Comparison of ENCODE assay signal across 15 cellular contexts in genomic region chr11:93000511-93001476, GRCh38. TPM values are rescaled to one million over a fixed set of nuclear protein-coding genes. Genes with fewer than 3 reads are reported as not detected.
DNase-seq lines count a peak whose midpoint lies in the region; ATAC-seq, FAIRE-seq and TF ChIP-seq lines count a peak whose summit lies in the region.
"Had no signal": no experiment of that assay in that cellular context is flagged by ENCODE, and none has a peak within 500 bp of the region (broad histone marks: within the 10 kb centered on the region; RNA-seq: fewer than 3 reads in every experiment).

No MANE protein-coding gene starts in this region.

- DNase-seq in AG10803 (ENCODE audit: low read depth), result peak; percentile 73
- DNase-seq in MG63, result peak; percentile 86
- DNase-seq in astrocyte of the spinal cord (ENCODE audit: low read depth, low spot score), result peak; percentile 75
- peak; percentile 75 for DNase-seq in kidney glomerular epithelial cell (lab: John Stamatoyannopoulos, UW)
- DNase-seq in T-cell, result no peak
- DNase-seq in right cardiac atrium, result no peak
- no peak for DNase-seq in D721Med (ENCODE audit: insufficient read length, low spot score)
- DNase-seq in retina, result no peak
- DNase-seq: activated CD8-positive, alpha-beta T cell treated with anti-CD3 and anti-CD28 coated beads for 36 hours; CD8-positive, alpha-beta T cell; hippocampal formation; SHP77; substantia nigra had no signal

- H3K27ac ChIP-seq in right cardiac atrium (ENCODE audit: low read length), result no peak overlapping the region
- H3K27ac ChIP-seq: ascending aorta had no signal

- H3K27ac Mint-ChIP-seq in T-cell, result no peak overlapping the region
- H3K27ac Mint-ChIP-seq: activated CD8-positive, alpha-beta T cell treated with anti-CD3 and anti-CD28 coated beads for 36 hours; CD8-positive, alpha-beta T cell had no signal

- no peaks in the 10 kb centered on the region for H3K4me1 ChIP-seq in right cardiac atrium (ENCODE audit: control insufficient read depth, insufficient read depth, low read length)
- H3K4me1 ChIP-seq: ascending aorta had no signal

- no peaks in the 10 kb centered on the region for H3K36me3 Mint-ChIP-seq in T-cell
- H3K36me3 Mint-ChIP-seq: CD8-positive, alpha-beta T cell had no signal

- H3K4me3 Mint-ChIP-seq in T-cell, result no peak overlapping the region
- H3K4me3 Mint-ChIP-seq: activated CD8-positive, alpha-beta T cell treated with anti-CD3 and anti-CD28 coated beads for 36 hours; CD8-positive, alpha-beta T cell had no signal

- 70% methylated on average over 2 of the region's 2 CpGs for WGBS in right cardiac atrium

- TF ChIP-seq CTCF in AG10803 (conservative IDR thresholded peaks at IDR 0.05; ENCODE audit: low read length) (no peak), astrocyte of the spinal cord (IDR thresholded peaks at IDR 0.05; ENCODE audit: low read depth, low read length) (no peak), D721Med (IDR thresholded peaks at IDR 0.05; ENCODE audit: insufficient read depth, missing control alignments) (no peak)

- POLR2A ChIA-PET in T-cell (lab: Charles Lee), result no interaction called here

- peaks cover 0 to 6% of the 10 kb centered on the region in 2 donors for H3K27me3 Mint-ChIP-seq in T-cell
- H3K27me3 Mint-ChIP-seq: activated CD8-positive, alpha-beta T cell treated with anti-CD3 and anti-CD28 coated beads for 36 hours had no signal

- H3K36me3 ChIP-seq in MG63, result no peaks in the 10 kb centered on the region
- H3K36me3 ChIP-seq: ascending aorta had no signal

- intact Hi-C loops in right cardiac atrium (cut with DNase I), result no loop called here

- no peak for FAIRE-seq in D721Med (lab: Jason Lieb, UNC)
- FAIRE-seq: GM18507 had no signal

- in situ Hi-C loops in astrocyte of the spinal cord (cut with HindIII; ENCODE audit: low sequenced_read_pairs), result no loop called here

- H3K9me3 Mint-ChIP-seq in T-cell, result peaks cover 0 to 12% (median 12%) of the 10 kb centered on the region in 3 donors
- H3K9me3 Mint-ChIP-seq: CD8-positive, alpha-beta T cell had no signal

- no peaks in the 10 kb centered on the region for H3K4me1 Mint-ChIP-seq in T-cell

- H3K4me3 ChIP-seq in AG10803 (ENCODE audit: low read length) (no peak overlapping the region), MG63 (no peak overlapping the region), astrocyte of the spinal cord (ENCODE audit: low read depth, low read length) (no peak overlapping the region), right cardiac atrium (ENCODE audit: low read length) (no peak overlapping the region)
- H3K4me3 ChIP-seq: ascending aorta had no signal

- H3K27me3 ChIP-seq in MG63 (no peaks in the 10 kb centered on the region), right cardiac atrium (ENCODE audit: control insufficient read depth, insufficient read depth) (no peaks in the 10 kb centered on the region)
- H3K27me3 ChIP-seq: ascending aorta had no signal

- peaks cover 11% of the 10 kb centered on the region for H3K9me3 ChIP-seq in MG63
- peaks cover 2% of the 10 kb centered on the region for H3K9me3 ChIP-seq in right cardiac atrium (ENCODE audit: control insufficient read depth, low read length)
- H3K9me3 ChIP-seq: ascending aorta had no signal

- no peak for ATAC-seq in T-cell (replicated peaks in 1 of 4)
- no peak for ATAC-seq in right cardiac atrium
- ATAC-seq: activated CD8-positive, alpha-beta T cell treated with anti-CD3 and anti-CD28 coated beads for 36 hours; CD8-positive, alpha-beta T cell had no signal

- CTCF ChIA-PET in T-cell (lab: Charles Lee), result no interaction called here

RNA-seq across cellular contexts. Expression of gene MTNR1B, which starts 31.3 kb away (rescaled TPM):
- total RNA-seq in MG63 (2014; rRNA removed; shearing (Covaris generic); ENCODE audit: low replicate concordance), result not detected in 2 replicates
- total RNA-seq in T-cell (not detected), right cardiac atrium (not detected)
- polyA plus RNA-seq in right cardiac atrium, result not detected
- total RNA-seq: activated CD8-positive, alpha-beta T cell treated with anti-CD3 and anti-CD28 coated beads for 36 hours; ascending aorta; CD8-positive, alpha-beta T cell had no signal

Comparison
In these comparisons a context has a peak if more than half of its experiments do, and no peak if none do; other contexts are left out.
1. DNase-seq: peak in AG10803 (single experiment), MG63 (single experiment), astrocyte of the spinal cord (single experiment) and kidney glomerular epithelial cell (single experiment); none in T-cell (0 of 34), right cardiac atrium (0 of 3), D721Med (single experiment) and retina (single experiment).